In the genomic region with DNA sequence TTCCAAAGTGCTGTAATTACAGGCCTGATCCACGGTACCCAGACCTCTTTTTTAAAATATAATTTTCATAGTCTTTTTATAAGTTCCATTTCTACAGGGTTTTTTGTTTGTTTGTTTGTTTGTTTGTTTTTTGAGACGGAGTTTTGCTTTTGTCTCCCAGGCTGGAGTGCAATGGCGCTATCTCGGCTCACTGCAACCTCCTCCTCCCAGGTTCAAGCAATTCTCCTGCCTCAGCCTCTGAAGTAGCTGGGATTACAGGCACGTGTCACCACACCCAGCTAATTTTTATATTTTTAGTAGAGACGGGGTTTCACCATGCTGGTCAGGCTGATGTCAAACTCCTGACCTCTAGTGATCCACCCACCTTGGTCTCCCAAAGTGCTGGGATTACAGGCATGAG, we compare ENCODE assay signal across 8 cellular contexts. TPM values are rescaled to one million over a fixed set of nuclear protein-coding genes. Genes with fewer than 3 reads are reported as not detected.
DNase-seq lines count a peak whose midpoint lies in the region; TF ChIP-seq lines count a peak whose summit lies in the region.
"Not testable (repeated sequence)": the region's sequence is repeated elsewhere in the genome, so short reads cannot be mapped to it uniquely, and the experiment has no call there.

No MANE protein-coding gene starts in this region.

- H3K36me3 Mint-ChIP-seq in CD4-positive, alpha-beta memory T cell, result peaks cover 0 to 22% of the 10 kb centered on the region in 2 donors
- not testable (repeated sequence) for H3K36me3 Mint-ChIP-seq in activated T-helper 1 cell treated with anti-CD3 and anti-CD28 coated beads, Interleukin-12 subunit alpha, Interleukin-12 subunit beta, Interleukin-2, Interleukin-4 antibody, amounts not matched to agents 30 ng/mL and 10 ng/mL and 1 ng/mL, durations not matched to agents 14 hours and 24 hours and 36 hours (ENCODE audit: low read depth); osteocyte (ENCODE audit: unreplicated experiment); type B pancreatic cell

- in situ Hi-C loops in mammary epithelial cell (cut with MboI; ENCODE audit: low sequenced_read_pairs in 2 of 2), result not testable (repeated sequence)

- not testable (repeated sequence) for H3K9me3 ChIP-seq in CD4-positive, alpha-beta memory T cell (ENCODE audit: control insufficient read depth in 1 of 2, low read length in 2 of 2); HUES6 (ENCODE audit: control insufficient read depth, insufficient read depth, low read depth, low read length); SU-DHL-6 (ENCODE audit: insufficient read depth, low read length); mammary epithelial cell (replicated peaks; ENCODE audit: insufficient read depth, low read length)

- H3K4me1 Mint-ChIP-seq in CD4-positive, alpha-beta memory T cell, result peaks cover 17 to 40% (median 24%) of the 10 kb centered on the region in 4 donors
- peaks cover 32% of the 10 kb centered on the region for H3K4me1 Mint-ChIP-seq in activated T-helper 1 cell treated with anti-CD3 and anti-CD28 coated beads, Interleukin-12 subunit alpha, Interleukin-12 subunit beta, Interleukin-2, Interleukin-4 antibody, amounts not matched to agents 30 ng/mL and 10 ng/mL and 1 ng/mL, durations not matched to agents 14 hours and 24 hours and 36 hours (ENCODE audit: low read depth)
- H3K4me1 Mint-ChIP-seq in osteocyte (ENCODE audit: unreplicated experiment), result peaks cover 25% of the 10 kb centered on the region
- not testable (repeated sequence) for H3K4me1 Mint-ChIP-seq in type B pancreatic cell (ENCODE audit: unreplicated experiment)

- not testable (repeated sequence) for H3K36me3 ChIP-seq in CD4-positive, alpha-beta memory T cell (ENCODE audit: insufficient read depth, low read length); HUES6 (ENCODE audit: control insufficient read depth, insufficient read depth, low read length); SU-DHL-6 (ENCODE audit: low read length); mammary epithelial cell (ENCODE audit: insufficient read depth, low read length)

- not testable (repeated sequence) for H3K27me3 ChIP-seq in CD4-positive, alpha-beta memory T cell (ENCODE audit: insufficient read depth, low read length); HUES6 (ENCODE audit: control insufficient read depth, insufficient read depth, low read length); SU-DHL-6 (ENCODE audit: low read length); mammary epithelial cell (ENCODE audit: insufficient read depth, low read length)

- intact Hi-C loops in CD4-positive, alpha-beta memory T cell (cut with micrococcal nuclease); activated T-helper 1 cell treated with anti-CD3 and anti-CD28 coated beads, Interleukin-12 subunit alpha, Interleukin-12 subunit beta, Interleukin-2, Interleukin-4 antibody, amounts not matched to agents 30 ng/mL and 10 ng/mL and 1 ng/mL, durations not matched to agents 14 hours and 24 hours and 36 hours (cut with micrococcal nuclease); mammary epithelial cell (cut with micrococcal nuclease): not testable (repeated sequence)

- H3K4me2 ChIP-seq in SU-DHL-6 (ENCODE audit: low read depth, low read length, poor library complexity, severe bottlenecking) (peak overlapping the region; percentile 83), mammary epithelial cell (ENCODE audit: insufficient read depth, low read depth, low read length) (peak overlapping the region; percentile 84)

- CTCF ChIA-PET in CD4-positive, alpha-beta memory T cell (lab: Charles Lee; ENCODE audit: partially characterized antibody); mammary epithelial cell (lab: Charles Lee; ENCODE audit: low non-redundant PET): not testable (repeated sequence)

- H3K79me2 ChIP-seq in SU-DHL-6 (ENCODE audit: insufficient read depth, low read length), result peaks cover 57% of the 10 kb centered on the region
- peaks cover 68% of the 10 kb centered on the region for H3K79me2 ChIP-seq in mammary epithelial cell (ENCODE audit: insufficient read depth, low read length)

- BruUV-seq in mammary epithelial cell (replicated peaks; lab: Mats Ljungman, UMichigan), result not testable (repeated sequence)

- not testable (repeated sequence) for H3K4me3 ChIP-seq in CD4-positive, alpha-beta memory T cell (ENCODE audit: low read length in 2 of 2)
- peak overlapping the region; percentile 92; the same call in 1 of the 2 replicates for H3K4me3 ChIP-seq in HUES6 (ENCODE audit: low read depth, low read length)
- H3K4me3 ChIP-seq in SU-DHL-6 (ENCODE audit: insufficient read depth, low read length, poor library complexity, severe bottlenecking), result peak overlapping the region; percentile 77
- H3K4me3 ChIP-seq in mammary epithelial cell (replicated peaks in 1 of 3; ENCODE audit: insufficient read depth in 1 of 3, low read depth in 2 of 3, low read length in 3 of 3), result peak overlapping the region in 1 of 3 experiments; percentile 100

- not testable (repeated sequence) for H4K20me1 ChIP-seq in SU-DHL-6 (ENCODE audit: low read depth, low read length); mammary epithelial cell (ENCODE audit: insufficient read depth, low read length)

- peaks cover 23% of the 10 kb centered on the region for H3K4me1 ChIP-seq in CD4-positive, alpha-beta memory T cell (ENCODE audit: insufficient read depth, low read length)
- not testable (repeated sequence) for H3K4me1 ChIP-seq in HUES6 (ENCODE audit: control insufficient read depth, insufficient read depth, low read length); mammary epithelial cell (ENCODE audit: insufficient read depth, low read length)

- H3K27ac ChIP-seq in CD4-positive, alpha-beta memory T cell (ENCODE audit: low read depth, low read length); HUES6 (ENCODE audit: low read depth, low read length); SU-DHL-6 (ENCODE audit: low read depth, low read length); mammary epithelial cell (ENCODE audit: insufficient read depth, low read depth, low read length): not testable (repeated sequence)

- TF ChIP-seq CTCF in SU-DHL-6 (IDR thresholded peaks at IDR 0.05; ENCODE audit: insufficient read depth, low read length, poor library complexity, severe bottlenecking); mammary epithelial cell (conservative IDR thresholded peaks at IDR 0.05 in 1 of 2, IDR thresholded peaks at IDR 0.05 in 1 of 2; ENCODE audit: extremely low read depth in 1 of 2, insufficient read depth in 1 of 2, low read depth in 1 of 2, low read length in 2 of 2); osteocyte (IDR thresholded peaks at IDR 0.05); type B pancreatic cell (conservative IDR thresholded peaks at IDR 0.05): not testable (repeated sequence)

- H3F3A ChIP-seq in SU-DHL-6 (ENCODE audit: insufficient read depth), result not testable (repeated sequence)

- 94% methylated on average over 6 of the region's 6 CpGs for WGBS in mammary epithelial cell (ENCODE audit: low coverage, missing lambda C conversion rate)

- POLR2A ChIA-PET in CD4-positive, alpha-beta memory T cell (lab: Charles Lee; ENCODE audit: partially characterized antibody), result interaction anchor here (1.0 kb wide), 1 partner anchor 87 kb away, joined by 3 read pairs; the partner anchor contains the start of gene CAMLG

- H2AFZ ChIP-seq in SU-DHL-6 (ENCODE audit: low read depth, low read length, severe bottlenecking); mammary epithelial cell (ENCODE audit: low read depth, low read length): not testable (repeated sequence)

- H3K9me3 Mint-ChIP-seq in CD4-positive, alpha-beta memory T cell; activated T-helper 1 cell treated with anti-CD3 and anti-CD28 coated beads, Interleukin-12 subunit alpha, Interleukin-12 subunit beta, Interleukin-2, Interleukin-4 antibody, amounts not matched to agents 30 ng/mL and 10 ng/mL and 1 ng/mL, durations not matched to agents 14 hours and 24 hours and 36 hours; osteocyte (ENCODE audit: unreplicated experiment); type B pancreatic cell: not testable (repeated sequence)

- peak overlapping the region in 4 of 7 donors; percentile 30 to 99 (median 90) for H3K27ac Mint-ChIP-seq in CD4-positive, alpha-beta memory T cell
- not testable (repeated sequence) for H3K27ac Mint-ChIP-seq in activated T-helper 1 cell treated with anti-CD3 and anti-CD28 coated beads, Interleukin-12 subunit alpha, Interleukin-12 subunit beta, Interleukin-2, Interleukin-4 antibody, amounts not matched to agents 30 ng/mL and 10 ng/mL and 1 ng/mL, durations not matched to agents 14 hours and 24 hours and 36 hours
- H3K27ac Mint-ChIP-seq in osteocyte (ENCODE audit: unreplicated experiment) (peak overlapping the region; percentile 98), type B pancreatic cell (peak overlapping the region; percentile 31)

- not testable (repeated sequence) for H3K9me2 ChIP-seq in SU-DHL-6 (replicated peaks; ENCODE audit: insufficient read depth, low read length)

- not testable (repeated sequence) for H3K27me3 Mint-ChIP-seq in CD4-positive, alpha-beta memory T cell; activated T-helper 1 cell treated with anti-CD3 and anti-CD28 coated beads, Interleukin-12 subunit alpha, Interleukin-12 subunit beta, Interleukin-2, Interleukin-4 antibody, amounts not matched to agents 30 ng/mL and 10 ng/mL and 1 ng/mL, durations not matched to agents 14 hours and 24 hours and 36 hours (ENCODE audit: insufficient read depth); osteocyte (ENCODE audit: unreplicated experiment); type B pancreatic cell

- peak overlapping the region in 4 of 8 donors; percentile 21 to 95 (median 30) for H3K4me3 Mint-ChIP-seq in CD4-positive, alpha-beta memory T cell
- peak overlapping the region; percentile 62 for H3K4me3 Mint-ChIP-seq in activated T-helper 1 cell treated with anti-CD3 and anti-CD28 coated beads, Interleukin-12 subunit alpha, Interleukin-12 subunit beta, Interleukin-2, Interleukin-4 antibody, amounts not matched to agents 30 ng/mL and 10 ng/mL and 1 ng/mL, durations not matched to agents 14 hours and 24 hours and 36 hours
- H3K4me3 Mint-ChIP-seq in osteocyte (ENCODE audit: unreplicated experiment) (peak overlapping the region; percentile 86), type B pancreatic cell (peak overlapping the region; percentile 67)

- not testable (repeated sequence) for H3K9ac ChIP-seq in HUES6 (ENCODE audit: low read length); mammary epithelial cell (ENCODE audit: insufficient read depth, low read length)
- peak overlapping the region; percentile 89 for H3K9ac ChIP-seq in SU-DHL-6 (ENCODE audit: low read length)

- DNase-seq in CD4-positive, alpha-beta memory T cell; activated T-helper 1 cell treated with anti-CD3 and anti-CD28 coated beads, Interleukin-12 subunit alpha, Interleukin-12 subunit beta, Interleukin-2, Interleukin-4 antibody, amounts not matched to agents 30 ng/mL and 10 ng/mL and 1 ng/mL, durations not matched to agents 14 hours and 24 hours and 36 hours (ENCODE audit: low spot score); mammary epithelial cell; osteocyte (ENCODE audit: extremely low spot score, unreplicated experiment); type B pancreatic cell (ENCODE audit: extremely low spot score, unreplicated experiment): not testable (repeated sequence)
- DNase-seq in islet precursor cell, result peak; percentile 10

- dilution Hi-C loops in mammary epithelial cell (cut with HindIII; ENCODE audit: low sequenced_read_pairs), result not testable (repeated sequence)

RNA-seq across cellular contexts. Expression of gene SEC24A, which starts 2.1 kb away (rescaled TPM):
- 10 to 100 TPM; 16.1 to 16.6 TPM for total RNA-seq in CD4-positive, alpha-beta memory T cell
- polyA plus RNA-seq in CD4-positive, alpha-beta memory T cell, result 1 to 10 TPM; 7.5 to 8.6 TPM
- 26.5 and 27.2 TPM in 2 replicates for total RNA-seq in activated T-helper 1 cell treated with anti-CD3 and anti-CD28 coated beads, Interleukin-12 subunit alpha, Interleukin-12 subunit beta, Interleukin-2, Interleukin-4 antibody, amounts not matched to agents 30 ng/mL and 10 ng/mL and 1 ng/mL, durations not matched to agents 14 hours and 24 hours and 36 hours
- total RNA-seq in mammary epithelial cell (10 to 100 TPM; 20.4 to 20.8 TPM), osteocyte (37.2 and 38.9 TPM in 2 replicates), type B pancreatic cell (ENCODE audit: low replicate concordance) (27.5 and 37.2 TPM in 2 replicates)
- polyA plus RNA-seq in mammary epithelial cell, result 19.9 TPM
- 36.0 TPM for polyA minus RNA-seq in mammary epithelial cell

RNA-seq across cellular contexts. Expression of gene SAR1B, which starts 18.0 kb away (rescaled TPM):
- 10 to 100 TPM; 47.5 to 51.4 TPM for total RNA-seq in CD4-positive, alpha-beta memory T cell
- 10 to 100 TPM; 42.2 to 47.6 TPM for polyA plus RNA-seq in CD4-positive, alpha-beta memory T cell
- total RNA-seq in activated T-helper 1 cell treated with anti-CD3 and anti-CD28 coated beads, Interleukin-12 subunit alpha, Interleukin-12 subunit beta, Interleukin-2, Interleukin-4 antibody, amounts not matched to agents 30 ng/mL and 10 ng/mL and 1 ng/mL, durations not matched to agents 14 hours and 24 hours and 36 hours, result 49.1 and 49.8 TPM in 2 replicates
- total RNA-seq in mammary epithelial cell (10 to 100 TPM; 45.2 to 54.2 TPM), osteocyte (70.6 and 75.0 TPM in 2 replicates), type B pancreatic cell (ENCODE audit: low replicate concordance) (56.9 and 67.5 TPM in 2 replicates)
- polyA plus RNA-seq in mammary epithelial cell, result 33.7 TPM
- 47.7 TPM for polyA minus RNA-seq in mammary epithelial cell
